Comparison of ENCODE assay signal across 8 cellular contexts in genomic region chr11:79437274-79437980, GRCh38.
A peak's percentile ranks its signal among the peaks of the same experiment; 100 is the strongest.
DNase-seq lines count a peak whose midpoint lies in the region; ATAC-seq and TF ChIP-seq lines count a peak whose summit lies in the region.

No MANE protein-coding gene starts in this region.

- no peak overlapping the region for H3K27ac ChIP-seq in KMS-11

- no peaks in the 10 kb centered on the region for H3K36me3 ChIP-seq in KMS-11 (ENCODE audit: insufficient read depth)

- H3K4me3 ChIP-seq in KMS-11 (IDR thresholded peaks at IDR 0.05; ENCODE audit: insufficient read depth, low read depth, low read length): no peak overlapping the region
- H3K4me3 ChIP-seq in astrocyte of the cerebellum (ENCODE audit: low read depth, low read length): peak overlapping the region; percentile 83

- in situ Hi-C loops in astrocyte of the cerebellum (cut with HindIII; ENCODE audit: low sequenced_read_pairs): no loop called here

- no peak for TF ChIP-seq CTCF in KMS-11 (conservative IDR thresholded peaks at IDR 0.05; ENCODE audit: low read depth, low read length)
- no peak for TF ChIP-seq CTCF in astrocyte of the cerebellum (IDR thresholded peaks at IDR 0.05; ENCODE audit: low read depth, low read length, missing control alignments)

- H4K20me1 ChIP-seq in KMS-11 (ENCODE audit: insufficient read depth): no peaks in the 10 kb centered on the region

- H3K9me3 Mint-ChIP-seq in stimulated activated memory B cell treated with anti-CD40 and anti-IgM and Interleukin-4, amounts not matched to agents 10 μg/mL and 1 μg/mL and 100 μg/mL, for 72 hours: no peaks in the 10 kb centered on the region

- DNase-seq in COLO668 (lab: John Stamatoyannopoulos, UW; ENCODE audit: unreplicated experiment): peak; percentile 83
- no peak for DNase-seq in astrocyte of the cerebellum (ENCODE audit: low read depth)
- peak; percentile 87 for DNase-seq in iPS-NIHi11 (ENCODE audit: low spot score)
- DNase-seq in stimulated activated CD4-positive, alpha-beta T cell treated with anti-CD3 and anti-CD28 coated beads, Interleukin-4, amount 100 ng/mL, for 1 hour: no peak

- H3K4me1 ChIP-seq in KMS-11 (ENCODE audit: low read depth, poor library complexity, severe bottlenecking): peaks cover 11% of the 10 kb centered on the region

- peaks cover 48% of the 10 kb centered on the region for H3K4me1 Mint-ChIP-seq in stimulated activated memory B cell treated with anti-CD40 and anti-IgM and Interleukin-4, amounts not matched to agents 10 μg/mL and 1 μg/mL and 100 μg/mL, for 72 hours

- H3K79me2 ChIP-seq in KMS-11 (ENCODE audit: insufficient read depth, low read depth): no peaks in the 10 kb centered on the region

- H3K9ac ChIP-seq in KMS-11: peak overlapping the region; percentile 34; the same call in 1 of the 2 replicates

- no peak for ATAC-seq in stimulated activated memory B cell treated with anti-CD40 and anti-IgM and Interleukin-4, amounts not matched to agents 10 μg/mL and 1 μg/mL and 100 μg/mL, for 72 hours
- ATAC-seq in GM18520 (IDR thresholded peaks at IDR 0.05; ENCODE audit: unreplicated experiment): no peak
- no peak for ATAC-seq in GM21515 (IDR thresholded peaks at IDR 0.05; ENCODE audit: unreplicated experiment)

- peaks cover 34% of the 10 kb centered on the region for H3K27me3 ChIP-seq in KMS-11 (ENCODE audit: insufficient read depth, low read depth)

- H3K27me3 Mint-ChIP-seq in stimulated activated memory B cell treated with anti-CD40 and anti-IgM and Interleukin-4, amounts not matched to agents 10 μg/mL and 1 μg/mL and 100 μg/mL, for 72 hours: peaks cover 57% of the 10 kb centered on the region

- H3K4me3 Mint-ChIP-seq in stimulated activated memory B cell treated with anti-CD40 and anti-IgM and Interleukin-4, amounts not matched to agents 10 μg/mL and 1 μg/mL and 100 μg/mL, for 72 hours: peak overlapping the region; percentile 77

- peak overlapping the region; percentile 99 for H3K4me2 ChIP-seq in KMS-11

- no peak overlapping the region for H3K27ac Mint-ChIP-seq in stimulated activated memory B cell treated with anti-CD40 and anti-IgM and Interleukin-4, amounts not matched to agents 10 μg/mL and 1 μg/mL and 100 μg/mL, for 72 hours

- peak overlapping the region; percentile 94 for H2AFZ ChIP-seq in KMS-11 (ENCODE audit: low read depth)

- H3K36me3 Mint-ChIP-seq in stimulated activated memory B cell treated with anti-CD40 and anti-IgM and Interleukin-4, amounts not matched to agents 10 μg/mL and 1 μg/mL and 100 μg/mL, for 72 hours: no peaks in the 10 kb centered on the region

Comparison
In these comparisons a context has a peak if more than half of its experiments do, and no peak if none do; other contexts are left out.
1. DNase-seq: peak in COLO668 (single experiment) and iPS-NIHi11 (single experiment); none in astrocyte of the cerebellum (single experiment) and stimulated activated CD4-positive, alpha-beta T cell treated with anti-CD3 and anti-CD28 coated beads, Interleukin-4, amount 100 ng/mL, for 1 hour (single experiment).